Comparison of ENCODE assay signal across 8 cellular contexts in the genomic region with DNA sequence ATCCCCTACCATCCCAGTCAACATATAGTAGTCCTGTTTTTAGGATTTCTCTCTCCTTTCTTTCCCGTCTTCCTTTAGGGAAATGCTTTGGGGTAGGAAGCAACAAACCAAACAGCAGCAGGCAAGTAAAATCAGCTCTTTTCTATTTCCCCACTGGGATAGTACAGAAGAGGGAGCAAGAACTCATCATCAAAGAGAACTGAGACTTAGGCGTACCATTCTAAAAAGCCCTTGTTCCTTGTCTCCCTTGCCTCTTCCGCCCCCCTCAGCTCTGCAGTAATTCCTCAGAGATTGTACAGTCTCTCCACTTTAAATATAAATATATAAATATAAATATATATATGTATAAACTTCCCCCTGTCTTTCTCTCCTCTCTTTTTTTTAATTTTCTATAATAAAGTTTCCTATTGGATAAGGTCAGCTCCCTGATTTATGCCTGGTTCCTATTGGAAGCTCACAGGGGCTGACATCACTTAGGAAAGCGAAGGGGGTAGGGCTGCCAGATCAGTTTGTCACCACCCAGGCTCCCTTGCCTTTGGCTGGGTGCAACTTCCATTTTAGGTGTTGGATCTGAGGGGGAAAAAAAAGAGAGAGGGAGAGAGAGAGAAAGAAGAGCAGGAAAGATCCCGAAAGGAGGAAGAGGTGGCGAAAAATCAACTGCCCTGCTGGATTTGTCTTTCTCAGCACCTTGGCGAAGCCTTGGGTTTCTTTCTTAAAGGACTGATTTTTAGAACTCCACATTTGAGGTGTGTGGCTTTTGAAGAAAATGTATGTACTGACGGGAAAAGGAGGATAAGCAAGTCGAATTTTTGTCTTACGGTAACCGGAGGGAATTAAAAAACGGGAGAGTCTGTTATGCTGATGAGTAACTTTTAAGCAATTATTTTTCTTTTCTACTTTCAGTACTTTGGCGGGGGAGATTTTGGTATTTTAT. TPM values are rescaled to one million over a fixed set of nuclear protein-coding genes. Genes with fewer than 3 reads are reported as not detected.
A peak's percentile ranks its signal among the peaks of the same experiment; 100 is the strongest.
DNase-seq lines count a peak whose midpoint lies in the region; ATAC-seq and TF ChIP-seq lines count a peak whose summit lies in the region.

A gene with protein sequence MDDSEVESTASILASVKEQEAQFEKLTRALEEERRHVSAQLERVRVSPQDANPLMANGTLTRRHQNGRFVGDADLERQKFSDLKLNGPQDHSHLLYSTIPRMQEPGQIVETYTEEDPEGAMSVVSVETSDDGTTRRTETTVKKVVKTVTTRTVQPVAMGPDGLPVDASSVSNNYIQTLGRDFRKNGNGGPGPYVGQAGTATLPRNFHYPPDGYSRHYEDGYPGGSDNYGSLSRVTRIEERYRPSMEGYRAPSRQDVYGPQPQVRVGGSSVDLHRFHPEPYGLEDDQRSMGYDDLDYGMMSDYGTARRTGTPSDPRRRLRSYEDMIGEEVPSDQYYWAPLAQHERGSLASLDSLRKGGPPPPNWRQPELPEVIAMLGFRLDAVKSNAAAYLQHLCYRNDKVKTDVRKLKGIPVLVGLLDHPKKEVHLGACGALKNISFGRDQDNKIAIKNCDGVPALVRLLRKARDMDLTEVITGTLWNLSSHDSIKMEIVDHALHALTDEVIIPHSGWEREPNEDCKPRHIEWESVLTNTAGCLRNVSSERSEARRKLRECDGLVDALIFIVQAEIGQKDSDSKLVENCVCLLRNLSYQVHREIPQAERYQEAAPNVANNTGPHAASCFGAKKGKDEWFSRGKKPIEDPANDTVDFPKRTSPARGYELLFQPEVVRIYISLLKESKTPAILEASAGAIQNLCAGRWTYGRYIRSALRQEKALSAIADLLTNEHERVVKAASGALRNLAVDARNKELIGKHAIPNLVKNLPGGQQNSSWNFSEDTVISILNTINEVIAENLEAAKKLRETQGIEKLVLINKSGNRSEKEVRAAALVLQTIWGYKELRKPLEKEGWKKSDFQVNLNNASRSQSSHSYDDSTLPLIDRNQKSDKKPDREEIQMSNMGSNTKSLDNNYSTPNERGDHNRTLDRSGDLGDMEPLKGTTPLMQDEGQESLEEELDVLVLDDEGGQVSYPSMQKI (plus strand): TSS at position 502 of the 934 bp plus-strand sequence. CDS start 29,677 bp downstream, outside the sequence.

- H3K27ac ChIP-seq in right atrium auricular region (peak within 1 kb of the TSS; percentile 92 to 97), parathyroid adenoma (peak within 1 kb of the TSS; percentile 97)

- ATAC-seq in GM18858 (IDR thresholded peaks at IDR 0.05; ENCODE audit: unreplicated experiment) (peak; percentile 82), HG03060 (IDR thresholded peaks at IDR 0.05; ENCODE audit: low read depth, unreplicated experiment) (peak; percentile 90)

- H3K36me3 ChIP-seq in right atrium auricular region (no peaks in the 10 kb centered on the region), parathyroid adenoma (ENCODE audit: control insufficient read depth, insufficient read depth, low read length) (no peaks in the 10 kb centered on the region)

- H3K79me2 ChIP-seq in parathyroid adenoma, result peaks cover 14% of the 10 kb centered on the region

- TF ChIP-seq CTCF in astrocyte of the cerebellum (IDR thresholded peaks at IDR 0.05; ENCODE audit: low read depth, low read length, missing control alignments) (no peak), right atrium auricular region (IDR thresholded peaks at IDR 0.05) (no peak), parathyroid adenoma (IDR thresholded peaks at IDR 0.05) (no peak)

- in situ Hi-C loops in astrocyte of the cerebellum (cut with HindIII; ENCODE audit: low sequenced_read_pairs), result no loop called here

- no peaks in the 10 kb centered on the region for H3K9me3 ChIP-seq in right atrium auricular region
- H3K9me3 ChIP-seq in parathyroid adenoma (ENCODE audit: control insufficient read depth, low read length), result no peaks in the 10 kb centered on the region

- H3K27me3 ChIP-seq in right atrium auricular region (no peaks in the 10 kb centered on the region), parathyroid adenoma (ENCODE audit: control insufficient read depth, insufficient read depth, low read length) (no peaks in the 10 kb centered on the region)

- H3K4me1 ChIP-seq in right atrium auricular region (peaks cover 0 to 33% of the 10 kb centered on the region in 2 donors), parathyroid adenoma (peaks cover 6% of the 10 kb centered on the region)

- peak within 1 kb of the TSS; percentile 89 for H2AFZ ChIP-seq in parathyroid adenoma

- H3K4me2 ChIP-seq in parathyroid adenoma (ENCODE audit: low read length), result peak within 1 kb of the TSS; percentile 78

- peak within 1 kb of the TSS; percentile 48 for H3K9ac ChIP-seq in parathyroid adenoma

- H3K4me3 ChIP-seq in astrocyte of the cerebellum (ENCODE audit: low read depth, low read length), result peak within 1 kb of the TSS; percentile 76
- peak within 1 kb of the TSS; percentile 66 to 67 for H3K4me3 ChIP-seq in right atrium auricular region
- peak within 1 kb of the TSS; percentile 95 for H3K4me3 ChIP-seq in parathyroid adenoma (ENCODE audit: low read depth, low read length)

- DNase-seq in AG20443 (ENCODE audit: low spot score) (peak; percentile 96), NCI-H510A (lab: John Stamatoyannopoulos, UW) (peak; percentile 89), astrocyte of the cerebellum (ENCODE audit: low read depth) (peak; percentile 98), right atrium auricular region (ENCODE audit: low spot score) (peak; percentile 95)
- DNase-seq in effector CD4-positive, alpha-beta T cell, result no peak

RNA-seq across cellular contexts. Expression of the gene that starts here (rescaled TPM):
- total RNA-seq in right atrium auricular region, result 10 to 100 TPM; 58.2 to 63.2 TPM
